ENCODE assay signal across 9 cellular contexts in genomic region chr15:64152507-64153387, GRCh38. TPM values are rescaled to one million over a fixed set of nuclear protein-coding genes. Genes with fewer than 3 reads are reported as not detected.
DNase-seq lines count a peak whose midpoint lies in the region; ATAC-seq, FAIRE-seq and TF ChIP-seq lines count a peak whose summit lies in the region.
"Had no signal": no experiment of that assay in that cellular context is flagged by ENCODE, and none has a peak within 500 bp of the region (broad histone marks: within the 10 kb centered on the region; RNA-seq: fewer than 3 reads in every experiment).

No MANE protein-coding gene starts in this region.

- intact Hi-C loops in pancreas (cut with DNase I), result no loop called here

- no peaks in the 10 kb centered on the region for H3K9me3 ChIP-seq in effector memory CD4-positive, alpha-beta T cell (ENCODE audit: control insufficient read depth, low read length)
- no peaks in the 10 kb centered on the region for H3K9me3 ChIP-seq in pancreas

- TF ChIP-seq CTCF in pancreas (IDR thresholded peaks at IDR 0.05), result no peak

- WGBS in pancreas, 2 donors, result 25 to 35% methylated on average over 27 of the region's 27 CpGs

- H3K36me3 ChIP-seq in effector memory CD4-positive, alpha-beta T cell (ENCODE audit: control insufficient read depth, insufficient read depth, low read length), result peaks cover 32% of the 10 kb centered on the region
- H3K36me3 ChIP-seq in pancreas, result peaks cover 0 to 27% (median 14%) of the 10 kb centered on the region in 3 donors

- H3K27ac ChIP-seq in effector memory CD4-positive, alpha-beta T cell (ENCODE audit: insufficient read depth, low read length, poor library complexity, severe bottlenecking), result no peak overlapping the region
- H3K27ac ChIP-seq in pancreas, result peak overlapping the region in 1 of 4 donors; percentile 30

- no peak for FAIRE-seq in pancreas (lab: Jason Lieb, UNC)
- FAIRE-seq: A204.1 had no signal

- DNase-seq in DMS 273 (lab: John Stamatoyannopoulos, UW; ENCODE audit: unreplicated experiment), result peak; percentile 44
- DNase-seq in DMS 273 treated with DMSO at 0.1 percent for 48 hours (lab: John Stamatoyannopoulos, UW), result no peak
- DNase-seq in NCI-H526 (lab: John Stamatoyannopoulos, UW), result peak; percentile 69 to 75
- no peak for DNase-seq in effector memory CD4-positive, alpha-beta T cell
- DNase-seq in pancreas, result peak in 5 of 6 donors; percentile 35 to 81 (median 64)
- no peak for DNase-seq in NCI-H524 treated with DMSO at 0.1 percent for 48 hours (lab: John Stamatoyannopoulos, UW)
- DNase-seq in OCI-M2 (lab: John Stamatoyannopoulos, UW; ENCODE audit: unreplicated experiment), result no peak

- peaks cover 23% of the 10 kb centered on the region for H3K4me1 ChIP-seq in effector memory CD4-positive, alpha-beta T cell (ENCODE audit: control insufficient read depth, insufficient read depth, low read length, poor library complexity, severe bottlenecking)
- peaks cover 0 to 11% (median 4%) of the 10 kb centered on the region in 3 donors for H3K4me1 ChIP-seq in pancreas

- ATAC-seq in GM21423 (IDR thresholded peaks at IDR 0.05; ENCODE audit: unreplicated experiment) (peak; percentile 18), pancreas (peak; percentile 2 to 12 (median 6))

- peak overlapping the region; percentile 51 for H3K4me3 ChIP-seq in effector memory CD4-positive, alpha-beta T cell (ENCODE audit: insufficient read depth, low read depth, low read length, poor library complexity, severe bottlenecking)
- peak overlapping the region; percentile 35 to 75 (median 50) for H3K4me3 ChIP-seq in pancreas

- peaks cover 12% of the 10 kb centered on the region for H3K27me3 ChIP-seq in effector memory CD4-positive, alpha-beta T cell (replicated peaks; ENCODE audit: control insufficient read depth, insufficient read depth, low read length, poor library complexity, severe bottlenecking)
- H3K27me3 ChIP-seq in pancreas, result no peaks in the 10 kb centered on the region

RNA-seq across cellular contexts. Expression of gene SNX22, which starts 1.2 kb away (rescaled TPM):
- total RNA-seq in pancreas, result 1 to 10 TPM in 3 of 6 donors, under 1 TPM in 3; 0.51 to 3.5 (median 1.0) TPM
- polyA plus RNA-seq in pancreas, result 1 to 10 TPM; 1.4 to 4.0 TPM

RNA-seq across cellular contexts. Expression of gene PPIB, which starts 10.1 kb away (rescaled TPM):
- total RNA-seq in pancreas, result 100 to 1,000 TPM; 230 to 367 (median 349) TPM
- polyA plus RNA-seq in pancreas, result 100 to 1,000 TPM; 432 to 576 TPM

RNA-seq across cellular contexts. Expression of gene SNX1, which starts 57.0 kb away (rescaled TPM):
- 10 to 100 TPM; 41.3 to 82.4 (median 49.5) TPM for total RNA-seq in pancreas
- polyA plus RNA-seq in pancreas, result 10 to 100 TPM; 32.9 to 36.6 TPM

RNA-seq across cellular contexts. Expression of gene CIAO2A, which starts 59.1 kb away (rescaled TPM):
- total RNA-seq in pancreas, result 10 to 100 TPM; 16.0 to 44.1 (median 26.3) TPM
- polyA plus RNA-seq in pancreas, result 10 to 100 TPM; 42.0 to 61.2 TPM

Comparison
In these comparisons a context has a peak if more than half of its experiments do, and no peak if none do; other contexts are left out.
1. DNase-seq: peak in DMS 273 (single experiment), NCI-H526 (2 of 2) and pancreas (5 of 6); none in DMS 273 treated with DMSO at 0.1 percent for 48 hours (single experiment), effector memory CD4-positive, alpha-beta T cell (0 of 3), NCI-H524 treated with DMSO at 0.1 percent for 48 hours (single experiment) and OCI-M2 (single experiment).